Comparison of ENCODE assay signal across 16 cellular contexts in genomic region chr3:156217674-156218352, GRCh38.
A peak's percentile ranks its signal among the peaks of the same experiment; 100 is the strongest.
DNase-seq lines count a peak whose midpoint lies in the region; ATAC-seq and TF ChIP-seq lines count a peak whose summit lies in the region.
"Had no signal": no experiment of that assay in that cellular context is flagged by ENCODE, and none has a peak within 500 bp of the region (broad histone marks: within the 10 kb centered on the region; RNA-seq: fewer than 3 reads in every experiment).

No MANE protein-coding gene starts in this region.

- H3K18ac ChIP-seq in IMR-90 (ENCODE audit: low read depth, low read length): no peak overlapping the region

- H3K9me1 ChIP-seq in IMR-90 (ENCODE audit: insufficient read depth, low read length): no peaks in the 10 kb centered on the region

- peak overlapping the region; percentile 61; the same call in 1 of the 2 replicates for H2BK20ac ChIP-seq in IMR-90 (ENCODE audit: low read depth, low read length)

- H3K9me3 ChIP-seq in IMR-90 (ENCODE audit: control insufficient read depth, insufficient read depth, low read length) (no peaks in the 10 kb centered on the region), MG63 (no peaks in the 10 kb centered on the region; the same call in 1 of the 2 replicates)
- H3K9me3 ChIP-seq: esophagus squamous epithelium had no signal

- no peak overlapping the region for H3K23ac ChIP-seq in IMR-90 (ENCODE audit: low read depth, low read length)

- TF ChIP-seq CTCF in AG04449 (IDR thresholded peaks at IDR 0.05; ENCODE audit: insufficient read depth, low read length, missing control alignments) (no peak), IMR-90 (conservative IDR thresholded peaks at IDR 0.05; ENCODE audit: low read depth, low read length) (no peak)

- H4K20me1 ChIP-seq in IMR-90 (ENCODE audit: insufficient read depth, low read length): no peaks in the 10 kb centered on the region

- no peak overlapping the region for H2BK5ac ChIP-seq in IMR-90 (ENCODE audit: low read depth, low read length, poor library complexity, severe bottlenecking)

- no peak overlapping the region for H4K8ac ChIP-seq in IMR-90 (ENCODE audit: low read depth in 2 of 2, low read length in 2 of 2)

- CTCF ChIA-PET in AG04449 (lab: Yijun Ruan, JAX): interaction anchor here (1.0 to 1.7 kb wide), 2 partner anchors 12 to 43 kb away, joined by 3 read pairs; no protein-coding TSS in a partner anchor
- CTCF ChIA-PET in IMR-90 (lab: Yijun Ruan, JAX): no interaction called here

- POLR2A ChIA-PET in AG04449 (lab: Yijun Ruan, JAX) (interaction anchor here (0.6 to 1.2 kb wide), 3 partner anchors 9 to 876 kb away, joined by 3 to 4 read pairs (median 3); no protein-coding TSS in a partner anchor), IMR-90 (lab: Charles Lee; ENCODE audit: unreplicated experiment) (no interaction called here)

- TF ChIP-seq RAD21 in IMR-90 (IDR thresholded peaks at IDR 0.05; ENCODE audit: low read length): no peak

- H2AK9ac ChIP-seq in IMR-90 (replicated peaks; ENCODE audit: low read depth, low read length, poor library complexity): no peak overlapping the region

- H3K4me3 ChIP-seq in AG04449 (ENCODE audit: low read depth, low read length) (no peak overlapping the region), IMR-90 (ENCODE audit: insufficient read depth, low read depth, low read length) (no peak overlapping the region), MG63 (no peak overlapping the region)
- H3K4me3 ChIP-seq: coronary artery, esophagus squamous epithelium had no signal

- WGBS in IMR-90 (ENCODE audit: extremely low coverage in 2 of 2, insufficient read length in 1 of 2), 2 experiments: no CpG with 5 or more reads among the region's 9 CpGs

- BruUV-seq in IMR-90 (replicated peaks; lab: Mats Ljungman, UMichigan): no TSS peak

- H3K14ac ChIP-seq in IMR-90 (replicated peaks; ENCODE audit: low read depth, low read length): no peak overlapping the region; the same call in 1 of the 2 replicates

- H3K56ac ChIP-seq in IMR-90 (ENCODE audit: extremely low read depth, insufficient read depth, low read length): no peak overlapping the region

- intact Hi-C loops in IMR-90 (cut with micrococcal nuclease): no loop called here

- H3K36me3 ChIP-seq in IMR-90 (ENCODE audit: control insufficient read depth, insufficient read depth, low read length) (no peaks in the 10 kb centered on the region), MG63 (no peaks in the 10 kb centered on the region)
- H3K36me3 ChIP-seq: esophagus squamous epithelium had no signal

- no peak overlapping the region for H3K4me2 ChIP-seq in IMR-90 (ENCODE audit: low read depth, low read length)

- ATAC-seq in IMR-90 (ENCODE audit: low read depth) (no peak), GM18519 (IDR thresholded peaks at IDR 0.05; ENCODE audit: low FRiP score, unreplicated experiment) (no peak), GM18505 (IDR thresholded peaks at IDR 0.05; ENCODE audit: unreplicated experiment) (no peak), HG02840 (IDR thresholded peaks at IDR 0.05; ENCODE audit: low FRiP score, unreplicated experiment) (no peak)
- ATAC-seq: activated T-cell treated with anti-CD3 and anti-CD28 coated beads, Interleukin-2, amount 50 U/mL, for 4 hours had no signal

- H4K91ac ChIP-seq in IMR-90 (ENCODE audit: insufficient read depth, low read depth, low read length): no peak overlapping the region

- H4K5ac ChIP-seq in IMR-90 (ENCODE audit: low read depth, low read length): no peak overlapping the region

- H2BK15ac ChIP-seq in IMR-90 (ENCODE audit: low read depth, low read length): no peak overlapping the region

- H3K9ac ChIP-seq in IMR-90 (ENCODE audit: low read depth, low read length): no peak overlapping the region

- H3K27me3 ChIP-seq in IMR-90 (ENCODE audit: control insufficient read depth, insufficient read depth, low read length): no peaks in the 10 kb centered on the region
- no peaks in the 10 kb centered on the region for H3K27me3 ChIP-seq in MG63
- H3K27me3 ChIP-seq: esophagus squamous epithelium had no signal

- no peaks in the 10 kb centered on the region for H3K79me1 ChIP-seq in IMR-90 (ENCODE audit: low read depth in 1 of 2, low read length in 2 of 2)

- in situ Hi-C loops in IMR-90 (cut with MboI; ENCODE audit: low sequenced_read_pairs) (no loop called here), T47D (cut with HindIII; ENCODE audit: low pct_unique_long_range_greater_than_20kb, low sequenced_read_pairs) (no loop called here)

- 0 out of 2 replicates have a peak overlapping the region, but pooled peaks have one; percentile 4 for H2BK120ac ChIP-seq in IMR-90 (ENCODE audit: low read depth, low read length)

- TF ChIP-seq POLR2A in IMR-90 (IDR thresholded peaks at IDR 0.05; ENCODE audit: low read depth, low read length) (no peak), GM18505 (IDR thresholded peaks at IDR 0.05; ENCODE audit: borderline replicate concordance, extremely low read depth, insufficient read depth, insufficient read length) (no peak)

- H3K4ac ChIP-seq in IMR-90 (ENCODE audit: low read depth, low read length): no peak overlapping the region

- H2AK5ac ChIP-seq in IMR-90 (ENCODE audit: low read depth, low read length): no peak overlapping the region

- no peak overlapping the region for H3K27ac ChIP-seq in IMR-90 (ENCODE audit: insufficient read depth, low read length)
- H3K27ac ChIP-seq: coronary artery, esophagus squamous epithelium had no signal

- dilution Hi-C loops in IMR-90 (cut with HindIII; ENCODE audit: low sequenced_read_pairs, unreplicated experiment): no loop called here

- 0 out of 2 replicates have a peak, but pooled peaks cover 2% of the 10 kb centered on the region for H3K4me1 ChIP-seq in IMR-90 (ENCODE audit: control insufficient read depth, insufficient read depth, low read length)
- H3K4me1 ChIP-seq: esophagus squamous epithelium had no signal

- H2AFZ ChIP-seq in IMR-90 (replicated peaks; ENCODE audit: low read length, poor library complexity): peak overlapping the region; percentile 43

- DNase-seq in AG04449 (ENCODE audit: low read depth, low spot score) (peak; percentile 29), IMR-90 (peak; percentile 36), T47D (ENCODE audit: low read depth in 1 of 2, low spot score in 1 of 2) (peak; percentile 32 to 94), myocyte (ENCODE audit: low read depth) (peak; percentile 85), MG63 (no peak)
- DNase-seq: activated CD4-positive, alpha-beta T cell treated with anti-CD3 and anti-CD28 coated beads, Interleukin-2, amount 10 ng/mL, durations not matched to agents 24 days and 14 days; activated T-cell treated with anti-CD3 and anti-CD28 coated beads, Interleukin-2, amount 50 U/mL, for 4 hours; DMS 273 treated with DMSO at 0.1 percent for 48 hours; esophagus squamous epithelium; NCI-H1048; occipital lobe; OCI-M1 had no signal

TF ChIP-seq in IMR-90, 13 proteins besides CTCF, POLR2A, EP300 and RAD21:
- TF ChIP-seq MXI1 (IDR thresholded peaks at IDR 0.05; ENCODE audit: borderline replicate concordance, low read depth, low read length) (no peak), FOS (IDR thresholded peaks at IDR 0.05; ENCODE audit: low read depth, low read length) (no peak), RFX5 (IDR thresholded peaks at IDR 0.05; ENCODE audit: low read depth, low read length) (no peak), MAFK (IDR thresholded peaks at IDR 0.05; ENCODE audit: low read depth, low read length) (no peak), RCOR1 (IDR thresholded peaks at IDR 0.05; ENCODE audit: insufficient replicate concordance, low read length) (no peak), NFE2L2 (IDR thresholded peaks at IDR 0.05; ENCODE audit: low read depth, low read length) (no peak), CHD1 (IDR thresholded peaks at IDR 0.05; ENCODE audit: low read depth, low read length) (no peak), CEBPB (IDR thresholded peaks at IDR 0.05; ENCODE audit: low read depth, low read length) (no peak), BHLHE40 (IDR thresholded peaks at IDR 0.05; ENCODE audit: low read depth, low read length) (no peak), SMC3 (IDR thresholded peaks at IDR 0.05; ENCODE audit: low read depth, low read length) (no peak), MAZ (IDR thresholded peaks at IDR 0.05; ENCODE audit: borderline replicate concordance, low read depth, low read length) (no peak)
- TF ChIP-seq, protein P1, sequence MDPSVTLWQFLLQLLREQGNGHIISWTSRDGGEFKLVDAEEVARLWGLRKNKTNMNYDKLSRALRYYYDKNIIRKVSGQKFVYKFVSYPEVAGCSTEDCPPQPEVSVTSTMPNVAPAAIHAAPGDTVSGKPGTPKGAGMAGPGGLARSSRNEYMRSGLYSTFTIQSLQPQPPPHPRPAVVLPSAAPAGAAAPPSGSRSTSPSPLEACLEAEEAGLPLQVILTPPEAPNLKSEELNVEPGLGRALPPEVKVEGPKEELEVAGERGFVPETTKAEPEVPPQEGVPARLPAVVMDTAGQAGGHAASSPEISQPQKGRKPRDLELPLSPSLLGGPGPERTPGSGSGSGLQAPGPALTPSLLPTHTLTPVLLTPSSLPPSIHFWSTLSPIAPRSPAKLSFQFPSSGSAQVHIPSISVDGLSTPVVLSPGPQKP (IDR thresholded peaks at IDR 0.05; ENCODE audit: borderline replicate concordance, low read depth, low read length): no peak
- TF ChIP-seq, protein P2, sequence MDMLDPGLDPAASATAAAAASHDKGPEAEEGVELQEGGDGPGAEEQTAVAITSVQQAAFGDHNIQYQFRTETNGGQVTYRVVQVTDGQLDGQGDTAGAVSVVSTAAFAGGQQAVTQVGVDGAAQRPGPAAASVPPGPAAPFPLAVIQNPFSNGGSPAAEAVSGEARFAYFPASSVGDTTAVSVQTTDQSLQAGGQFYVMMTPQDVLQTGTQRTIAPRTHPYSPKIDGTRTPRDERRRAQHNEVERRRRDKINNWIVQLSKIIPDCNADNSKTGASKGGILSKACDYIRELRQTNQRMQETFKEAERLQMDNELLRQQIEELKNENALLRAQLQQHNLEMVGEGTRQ (IDR thresholded peaks at IDR 0.05; ENCODE audit: low read depth, low read length): no peak
TF ChIP-seq in IMR-90: peak in this region for 0.
